In genomic region chrX:120801426-120801825, GRCh38 we compare ENCODE assay signal across 28 cellular contexts.
"Had no signal": no experiment of that assay in that cellular context is flagged by ENCODE, and none has a peak within 500 bp of the region (broad histone marks: within the 10 kb centered on the region; RNA-seq: fewer than 3 reads in every experiment).

No MANE protein-coding gene starts in this region.

- H3K9me3 ChIP-seq: adrenal gland, breast epithelium, colonic mucosa had no signal

- DNase-seq: activated CD4-positive, alpha-beta T cell treated with anti-CD3 and anti-CD28 coated beads for 1 hour; activated CD4-positive, alpha-beta T cell treated with anti-CD3 and anti-CD28 coated beads, Interleukin-2, amount 10 ng/mL, durations not matched to agents 7 days and 5 days; activated CD4-positive, alpha-beta T cell treated with anti-CD3 and anti-CD28 coated beads, Interleukin-2, amount 50 U/mL, for 4 hours; activated CD8-positive, alpha-beta memory T cell treated with anti-CD3 and anti-CD28 coated beads for 24 hours; activated gamma-delta T cell; activated naive CD4-positive, alpha-beta T cell; activated naive CD8-positive, alpha-beta T cell treated with anti-CD3 and anti-CD28 coated beads for 36 hours; activated naive CD8-positive, alpha-beta T cell treated with anti-CD3 and anti-CD28 coated beads, Interleukin-2, amount 50 U/mL, for 24 hours; activated T-cell treated with anti-CD3 and anti-CD28 coated beads, Interleukin-2, amount 50 U/mL, for 4 hours; adrenal gland; amygdala; aorta; central memory CD4-positive, alpha-beta T cell; cerebellar nuclear complex; colonic mucosa; effector CD8-positive, alpha-beta T cell; endodermal cell; foreskin fibroblast; head of caudate nucleus; hippocampal formation; T-helper 2 cell had no signal

- FAIRE-seq: frontal cortex had no signal

- H3K27me3 ChIP-seq: adrenal gland, cardiac muscle cell, colonic mucosa had no signal

- H3K4me1 Mint-ChIP-seq: brain, endodermal cell had no signal

- H3K36me3 Mint-ChIP-seq: activated naive CD4-positive, alpha-beta T cell treated with anti-CD3 and anti-CD28 coated beads, Interleukin-2, amount 50 U/mL, for 24 hours; activated naive CD8-positive, alpha-beta T cell treated with anti-CD3 and anti-CD28 coated beads for 36 hours; brain had no signal

- H3K4me3 ChIP-seq: adrenal gland, breast epithelium, cardiac muscle cell, colonic mucosa had no signal

- H3K27ac ChIP-seq: adrenal gland, breast epithelium, cardiac muscle cell, colonic mucosa had no signal

- ATAC-seq: activated naive CD8-positive, alpha-beta T cell treated with anti-CD3 and anti-CD28 coated beads, Interleukin-2, amount 50 U/mL, for 24 hours; activated T-cell treated with anti-CD3 and anti-CD28 coated beads, Interleukin-2, amount 50 U/mL, for 4 hours; esophagus mucosa had no signal

- H3K27ac Mint-ChIP-seq: activated naive CD4-positive, alpha-beta T cell treated with anti-CD3 and anti-CD28 coated beads, Interleukin-2, amount 50 U/mL, for 24 hours; activated naive CD8-positive, alpha-beta T cell treated with anti-CD3 and anti-CD28 coated beads for 36 hours; activated naive CD8-positive, alpha-beta T cell treated with anti-CD3 and anti-CD28 coated beads, Interleukin-2, amount 50 U/mL, for 24 hours; brain; endodermal cell had no signal

- H3K4me3 Mint-ChIP-seq: activated CD4-positive, alpha-beta T cell treated with anti-CD3 and anti-CD28 coated beads, Interleukin-2, amount 10 ng/mL, durations not matched to agents 7 days and 5 days; activated naive CD4-positive, alpha-beta T cell treated with anti-CD3 and anti-CD28 coated beads, Interleukin-2, amount 50 U/mL, for 24 hours; activated naive CD8-positive, alpha-beta T cell treated with anti-CD3 and anti-CD28 coated beads for 36 hours; activated naive CD8-positive, alpha-beta T cell treated with anti-CD3 and anti-CD28 coated beads, Interleukin-2, amount 50 U/mL, for 24 hours; activated T-cell treated with anti-CD3 and anti-CD28 coated beads, Interleukin-2, amount 50 U/mL, for 4 hours; activated T-helper 1 cell treated with anti-CD3 and anti-CD28 coated beads, Interleukin-12 subunit alpha, Interleukin-12 subunit beta, Interleukin-2, Interleukin-4 antibody, amounts not matched to agents 30 ng/mL and 10 ng/mL and 1 ng/mL, durations not matched to agents 14 hours and 24 hours and 36 hours; brain; endodermal cell had no signal

- H3K36me3 ChIP-seq: adrenal gland, breast epithelium, cardiac muscle cell, colonic mucosa had no signal

- H3K27me3 Mint-ChIP-seq: activated CD4-positive, alpha-beta T cell treated with anti-CD3 and anti-CD28 coated beads, Interleukin-2, amount 10 ng/mL, durations not matched to agents 7 days and 5 days; activated naive CD4-positive, alpha-beta T cell treated with anti-CD3 and anti-CD28 coated beads, Interleukin-2, amount 50 U/mL, for 24 hours; activated naive CD8-positive, alpha-beta T cell treated with anti-CD3 and anti-CD28 coated beads for 36 hours; activated naive CD8-positive, alpha-beta T cell treated with anti-CD3 and anti-CD28 coated beads, Interleukin-2, amount 50 U/mL, for 24 hours; brain had no signal

- H3K9me3 Mint-ChIP-seq: activated naive CD4-positive, alpha-beta T cell treated with anti-CD3 and anti-CD28 coated beads, Interleukin-2, amount 50 U/mL, for 24 hours; activated naive CD8-positive, alpha-beta T cell treated with anti-CD3 and anti-CD28 coated beads for 36 hours; activated naive CD8-positive, alpha-beta T cell treated with anti-CD3 and anti-CD28 coated beads, Interleukin-2, amount 50 U/mL, for 24 hours; activated T-cell treated with anti-CD3 and anti-CD28 coated beads, Interleukin-2, amount 50 U/mL, for 4 hours; activated T-helper 1 cell treated with anti-CD3 and anti-CD28 coated beads, Interleukin-12 subunit alpha, Interleukin-12 subunit beta, Interleukin-2, Interleukin-4 antibody, amounts not matched to agents 30 ng/mL and 10 ng/mL and 1 ng/mL, durations not matched to agents 14 hours and 24 hours and 36 hours had no signal

- H3K4me1 ChIP-seq: adrenal gland, breast epithelium, colonic mucosa had no signal
